10 cellular contexts compared by ENCODE assay signal in genomic region chr5:143887901-143888648, GRCh38.
DNase-seq lines count a peak whose midpoint lies in the region; ATAC-seq and TF ChIP-seq lines count a peak whose summit lies in the region.
"Had no signal": no experiment of that assay in that cellular context is flagged by ENCODE, and none has a peak within 500 bp of the region (broad histone marks: within the 10 kb centered on the region; RNA-seq: fewer than 3 reads in every experiment).

No MANE protein-coding gene starts in this region.

- peak overlapping the region; percentile 40; the same call in 1 of the 2 replicates for H2AK5ac ChIP-seq in IMR-90 (ENCODE audit: low read depth, low read length)
- no peak overlapping the region for H2AK5ac ChIP-seq in neuronal stem cell (ENCODE audit: low read depth, low read length)

- peaks cover 6% of the 10 kb centered on the region; the same call in 1 of the 2 replicates for H3K9me1 ChIP-seq in IMR-90 (ENCODE audit: insufficient read depth, low read length)

- H3K4me2 ChIP-seq in IMR-90 (ENCODE audit: low read depth, low read length) = peak overlapping the region; percentile 46; the same call in 1 of the 2 replicates
- H3K4me2 ChIP-seq in neuronal stem cell (ENCODE audit: insufficient read depth, low read length, poor library complexity, severe bottlenecking) = no peak overlapping the region

- in situ Hi-C loops in IMR-90 (cut with MboI; ENCODE audit: low sequenced_read_pairs) = no loop called here

- H2AFZ ChIP-seq in IMR-90 (replicated peaks; ENCODE audit: low read length, poor library complexity) (peak overlapping the region; percentile 83), neuronal stem cell (ENCODE audit: low read length) (peak overlapping the region; percentile 63)

- H3K27ac ChIP-seq in IMR-90 (ENCODE audit: insufficient read depth, low read length) (no peak overlapping the region), neuronal stem cell (replicated peaks; ENCODE audit: low read length) (no peak overlapping the region), gastroesophageal sphincter (no peak overlapping the region)

- no peak overlapping the region for H2AK9ac ChIP-seq in IMR-90 (replicated peaks; ENCODE audit: low read depth, low read length, poor library complexity)

- H3K18ac ChIP-seq in IMR-90 (ENCODE audit: low read depth, low read length) (peak overlapping the region; percentile 74; the same call in 1 of the 2 replicates), neuronal stem cell (ENCODE audit: low read length) (no peak overlapping the region)

- H3K9ac ChIP-seq in IMR-90 (ENCODE audit: low read depth, low read length) = no peak overlapping the region
- no peak overlapping the region for H3K9ac ChIP-seq in neuronal stem cell (ENCODE audit: low read depth, low read length, poor library complexity)

- intact Hi-C loops in IMR-90 (cut with micrococcal nuclease) = no loop called here

- ATAC-seq in IMR-90 (ENCODE audit: low read depth) (peak; percentile 68), HG02970 (IDR thresholded peaks at IDR 0.05; ENCODE audit: low FRiP score, unreplicated experiment) (no peak), gastroesophageal sphincter (no peak)
- ATAC-seq: activated CD4-positive, alpha-beta T cell treated with anti-CD3 and anti-CD28 coated beads for 36 hours had no signal

- H4K8ac ChIP-seq in IMR-90 (ENCODE audit: low read depth in 2 of 2, low read length in 2 of 2) (peak overlapping the region; percentile 14 to 83; a peak in 2 of 4 replicates), neuronal stem cell (ENCODE audit: low read depth, low read length) (no peak overlapping the region)

- H2BK120ac ChIP-seq in IMR-90 (ENCODE audit: low read depth, low read length) (peak overlapping the region; percentile 78), neuronal stem cell (ENCODE audit: low read depth, low read length) (no peak overlapping the region)

- H3K4me1 ChIP-seq in IMR-90 (ENCODE audit: control insufficient read depth, insufficient read depth, low read length) = peaks cover 17% of the 10 kb centered on the region
- peaks cover 2 to 9% of the 10 kb centered on the region in 2 donors for H3K4me1 ChIP-seq in neuronal stem cell (ENCODE audit: control insufficient read depth in 2 of 2, insufficient read depth in 1 of 2, low read depth in 1 of 2, low read length in 2 of 2)
- H3K4me1 ChIP-seq in gastroesophageal sphincter = peaks cover 0 to 29% (median 6%) of the 10 kb centered on the region in 3 donors

- H4K91ac ChIP-seq in IMR-90 (ENCODE audit: insufficient read depth, low read depth, low read length) (0 out of 2 replicates have a peak overlapping the region, but pooled peaks have one; percentile 18), neuronal stem cell (ENCODE audit: low read depth, low read length, poor library complexity) (no peak overlapping the region)

- H4K5ac ChIP-seq in IMR-90 (ENCODE audit: low read depth, low read length) = peak overlapping the region; percentile 27; the same call in 1 of the 2 replicates

- dilution Hi-C loops in IMR-90 (cut with HindIII; ENCODE audit: low sequenced_read_pairs, unreplicated experiment) = no loop called here

- CTCF ChIA-PET in BJ (lab: Yijun Ruan, JAX) = interaction anchor here (0.9 kb wide), 1 partner anchor 80 kb away, joined by 3 read pairs; no protein-coding TSS in a partner anchor
- CTCF ChIA-PET in IMR-90 (lab: Yijun Ruan, JAX) = no interaction called here

- H3K4me3 ChIP-seq in BJ (ENCODE audit: low read depth, low read length) (no peak overlapping the region), IMR-90 (ENCODE audit: insufficient read depth, low read depth, low read length) (no peak overlapping the region), neuronal stem cell (ENCODE audit: low read length in 2 of 2) (no peak overlapping the region), gastroesophageal sphincter (no peak overlapping the region)

- DNase-seq in BJ (ENCODE audit: low read depth) (peak; percentile 77), IMR-90 (peak; percentile 75), dedifferentiated amniotic fluid mesenchymal stem cell (ENCODE audit: extremely low spot score) (peak; percentile 30), neuronal stem cell (ENCODE audit: low spot score) (no peak), T-helper 2 cell (no peak), NCI-H2196 treated with DMSO at 0.1 percent for 48 hours (lab: John Stamatoyannopoulos, UW; ENCODE audit: unreplicated experiment) (no peak)
- DNase-seq: activated CD4-positive, alpha-beta T cell treated with anti-CD3 and anti-CD28 coated beads for 36 hours; activated gamma-delta T cell treated with Interleukin-2 at 50 U/mL for 16 hours had no signal

- H3K36me3 ChIP-seq in BJ (ENCODE audit: control insufficient read depth, insufficient read depth, low read length) = no peaks in the 10 kb centered on the region
- H3K36me3 ChIP-seq in IMR-90 (ENCODE audit: control insufficient read depth, insufficient read depth, low read length) = no peaks in the 10 kb centered on the region
- H3K36me3 ChIP-seq in neuronal stem cell (replicated peaks in 1 of 2; ENCODE audit: control insufficient read depth in 2 of 2, insufficient read depth in 2 of 2, low read length in 2 of 2) = no peaks in the 10 kb centered on the region
- no peaks in the 10 kb centered on the region for H3K36me3 ChIP-seq in gastroesophageal sphincter

- no peak for TF ChIP-seq RAD21 in IMR-90 (IDR thresholded peaks at IDR 0.05; ENCODE audit: low read length)

- H2BK5ac ChIP-seq in IMR-90 (ENCODE audit: low read depth, low read length, poor library complexity, severe bottlenecking) = peak overlapping the region; percentile 88
- H2BK5ac ChIP-seq in neuronal stem cell (ENCODE audit: low read length) = no peak overlapping the region

- H3K4ac ChIP-seq in IMR-90 (ENCODE audit: low read depth, low read length) = peak overlapping the region; percentile 58
- no peak overlapping the region for H3K4ac ChIP-seq in neuronal stem cell (ENCODE audit: low read length)

- H3K27me3 ChIP-seq in BJ (ENCODE audit: control insufficient read depth, insufficient read depth, low read length) = no peaks in the 10 kb centered on the region
- H3K27me3 ChIP-seq in IMR-90 (ENCODE audit: control insufficient read depth, insufficient read depth, low read length) = no peaks in the 10 kb centered on the region
- no peaks in the 10 kb centered on the region for H3K27me3 ChIP-seq in neuronal stem cell (ENCODE audit: control insufficient read depth in 3 of 3, insufficient read depth in 3 of 3, low read depth in 1 of 3, low read length in 3 of 3)
- no peaks in the 10 kb centered on the region for H3K27me3 ChIP-seq in gastroesophageal sphincter

- TF ChIP-seq EP300 in gastroesophageal sphincter (IDR thresholded peaks at IDR 0.05) = no peak

- H3K14ac ChIP-seq in IMR-90 (replicated peaks; ENCODE audit: low read depth, low read length) = peak overlapping the region; percentile 79
- H3K14ac ChIP-seq in neuronal stem cell (ENCODE audit: low read length) = no peak overlapping the region

- no TSS peak for BruUV-seq in IMR-90 (replicated peaks; lab: Mats Ljungman, UMichigan)

- peak overlapping the region; percentile 81 for H2BK20ac ChIP-seq in IMR-90 (ENCODE audit: low read depth, low read length)

- H2BK12ac ChIP-seq in neuronal stem cell (ENCODE audit: low read length) = no peak overlapping the region

- H3K9me3 ChIP-seq in IMR-90 (ENCODE audit: control insufficient read depth, insufficient read depth, low read length) = no peaks in the 10 kb centered on the region
- no peaks in the 10 kb centered on the region for H3K9me3 ChIP-seq in neuronal stem cell (replicated peaks in 1 of 2; ENCODE audit: control insufficient read depth in 2 of 2, insufficient read depth in 1 of 2, low read depth in 1 of 2, low read length in 2 of 2)
- no peaks in the 10 kb centered on the region for H3K9me3 ChIP-seq in gastroesophageal sphincter

- H3K79me1 ChIP-seq in IMR-90 (ENCODE audit: low read depth in 1 of 2, low read length in 2 of 2) = no peaks in the 10 kb centered on the region
- H3K79me1 ChIP-seq in neuronal stem cell (ENCODE audit: low read depth, low read length) = no peaks in the 10 kb centered on the region

- whole genome bisulfite sequencing in IMR-90 (ENCODE audit: extremely low coverage in 2 of 2, insufficient read length in 1 of 2), 2 experiments = no CpG with 5 or more reads among the region's 5 CpGs
- WGBS in neuronal stem cell (ENCODE audit: extremely low coverage in 2 of 2, insufficient read length in 2 of 2, insufficient replicate concordance in 1 of 2), 2 donors = no CpG with 5 or more reads among the region's 5 CpGs
- WGBS in gastroesophageal sphincter (ENCODE audit: low coverage in 1 of 2), 2 donors = 30 to 65% methylated on average over 5 of the region's 5 CpGs

- TF ChIP-seq POLR2A in IMR-90 (IDR thresholded peaks at IDR 0.05; ENCODE audit: low read depth, low read length) (no peak), gastroesophageal sphincter (IDR thresholded peaks at IDR 0.05) (no peak)

- no peaks in the 10 kb centered on the region for H4K20me1 ChIP-seq in IMR-90 (ENCODE audit: insufficient read depth, low read length)

- no peak for TF ChIP-seq CTCF in BJ (IDR thresholded peaks at IDR 0.05; ENCODE audit: insufficient read depth, low read depth, low read length)
- TF ChIP-seq CTCF in IMR-90 (conservative IDR thresholded peaks at IDR 0.05; ENCODE audit: low read depth, low read length) = no peak
- TF ChIP-seq CTCF in gastroesophageal sphincter (IDR thresholded peaks at IDR 0.05) = no peak

- peak overlapping the region; percentile 82; the same call in 2 of the 3 replicates for H2BK15ac ChIP-seq in IMR-90 (ENCODE audit: low read depth, low read length)
- no peak overlapping the region for H2BK15ac ChIP-seq in neuronal stem cell (ENCODE audit: low read length)

- POLR2A ChIA-PET in BJ (lab: Charles Lee) = interaction anchor here (0.6 kb wide), 1 partner anchor 483 kb away, joined by 4 read pairs; no protein-coding TSS in a partner anchor
- POLR2A ChIA-PET in IMR-90 (lab: Charles Lee; ENCODE audit: unreplicated experiment) = no interaction called here

- peak overlapping the region; percentile 83 for H3K23ac ChIP-seq in IMR-90 (ENCODE audit: low read depth, low read length)
- no peak overlapping the region for H3K23ac ChIP-seq in neuronal stem cell (ENCODE audit: low read depth, low read length, poor library complexity)

- H3K56ac ChIP-seq in IMR-90 (ENCODE audit: extremely low read depth, insufficient read depth, low read length) = no peak overlapping the region

TF ChIP-seq in IMR-90, 13 proteins besides CTCF, POLR2A, EP300 and RAD21:
- TF ChIP-seq NFE2L2 (IDR thresholded peaks at IDR 0.05; ENCODE audit: low read depth, low read length) (no peak), MXI1 (IDR thresholded peaks at IDR 0.05; ENCODE audit: borderline replicate concordance, low read depth, low read length) (no peak), CHD1 (IDR thresholded peaks at IDR 0.05; ENCODE audit: low read depth, low read length) (no peak), RFX5 (IDR thresholded peaks at IDR 0.05; ENCODE audit: low read depth, low read length) (no peak), FOS (IDR thresholded peaks at IDR 0.05; ENCODE audit: low read depth, low read length) (no peak), MAZ (IDR thresholded peaks at IDR 0.05; ENCODE audit: borderline replicate concordance, low read depth, low read length) (no peak)

Comparison
In these comparisons a context has a peak if more than half of its experiments do, and no peak if none do; other contexts are left out.
1. DNase-seq: peak in BJ (single experiment), IMR-90 (single experiment) and dedifferentiated amniotic fluid mesenchymal stem cell (single experiment); none in neuronal stem cell (single experiment), T-helper 2 cell (0 of 5) and NCI-H2196 treated with DMSO at 0.1 percent for 48 hours (single experiment).